In genomic region chr13:85462792-85463425, GRCh38 we compare ENCODE assay signal across 23 cellular contexts.
DNase-seq lines count a peak whose midpoint lies in the region; FAIRE-seq and TF ChIP-seq lines count a peak whose summit lies in the region.
"Had no signal": no experiment of that assay in that cellular context is flagged by ENCODE, and none has a peak within 500 bp of the region (broad histone marks: within the 10 kb centered on the region; RNA-seq: fewer than 3 reads in every experiment).

No MANE protein-coding gene starts in this region.

- TF ChIP-seq POLR2A in H54 (IDR thresholded peaks at IDR 0.05; ENCODE audit: low read depth, low read length) = no peak

- H3K4me3 ChIP-seq in adipocyte (ENCODE audit: low read length) (no peak overlapping the region), SJCRH30 (no peak overlapping the region)
- H3K4me3 ChIP-seq: A549, GM23248 had no signal

- H3K36me3 ChIP-seq in adipocyte (ENCODE audit: control insufficient read depth, insufficient read depth, low read length, severe bottlenecking) (no peaks in the 10 kb centered on the region), SJCRH30 (no peaks in the 10 kb centered on the region)

- FAIRE-seq in H54 (lab: Jason Lieb, UNC) = peak; percentile 36
- FAIRE-seq: A549, G401.6, GM12892, H1 had no signal

- DNase-seq in H54 (ENCODE audit: insufficient read length, low spot score) (no peak), SK-N-DZ (ENCODE audit: low spot score) (peak; percentile 92), adipocyte (ENCODE audit: low read depth) (peak; percentile 31), retina (peak; percentile 3), SJCRH30 (no peak), DMS53 treated with DMSO at 0.1 percent for 48 hours (lab: John Stamatoyannopoulos, UW; ENCODE audit: unreplicated experiment) (no peak)
- no peak for DNase-seq in activated CD8-positive, alpha-beta memory T cell treated with anti-CD3 and anti-CD28 coated beads for 24 hours
- DNase-seq: 8988T; ACHN; AML-193; C1 segment of cervical spinal cord; Calu3; CD4-positive, alpha-beta memory T cell; COR-L47; DMS53; DND-41; GM23248; H9; HFFc6 had no signal

- no peaks in the 10 kb centered on the region for H3K4me1 ChIP-seq in adipocyte (ENCODE audit: control insufficient read depth, insufficient read depth, low read length)
- no peaks in the 10 kb centered on the region for H3K4me1 ChIP-seq in SJCRH30
- H3K4me1 ChIP-seq: A549 had no signal

- H3K27ac ChIP-seq in SJCRH30 = no peak overlapping the region
- H3K27ac ChIP-seq: A549, GM23248 had no signal

- H3K9me3 ChIP-seq in adipocyte (ENCODE audit: control insufficient read depth, low read length) (no peaks in the 10 kb centered on the region), SJCRH30 (replicated peaks) (no peaks in the 10 kb centered on the region)

- no peak overlapping the region for H3K9ac ChIP-seq in adipocyte (ENCODE audit: low read length)
- H3K9ac ChIP-seq: GM23248 had no signal

- H3K27me3 ChIP-seq in adipocyte (replicated peaks; ENCODE audit: control insufficient read depth, insufficient read depth, low read length) (no peaks in the 10 kb centered on the region), SJCRH30 (no peaks in the 10 kb centered on the region)

Comparison
In these comparisons a context has a peak if more than half of its experiments do, and no peak if none do; other contexts are left out.
1. DNase-seq: peak in SK-N-DZ (single experiment), adipocyte (single experiment) and retina (single experiment); none in H54 (single experiment), SJCRH30 (0 of 2), activated CD8-positive, alpha-beta memory T cell treated with anti-CD3 and anti-CD28 coated beads for 24 hours (single experiment) and DMS53 treated with DMSO at 0.1 percent for 48 hours (single experiment).